Comparison of ENCODE assay signal across 15 cellular contexts in the genomic region with DNA sequence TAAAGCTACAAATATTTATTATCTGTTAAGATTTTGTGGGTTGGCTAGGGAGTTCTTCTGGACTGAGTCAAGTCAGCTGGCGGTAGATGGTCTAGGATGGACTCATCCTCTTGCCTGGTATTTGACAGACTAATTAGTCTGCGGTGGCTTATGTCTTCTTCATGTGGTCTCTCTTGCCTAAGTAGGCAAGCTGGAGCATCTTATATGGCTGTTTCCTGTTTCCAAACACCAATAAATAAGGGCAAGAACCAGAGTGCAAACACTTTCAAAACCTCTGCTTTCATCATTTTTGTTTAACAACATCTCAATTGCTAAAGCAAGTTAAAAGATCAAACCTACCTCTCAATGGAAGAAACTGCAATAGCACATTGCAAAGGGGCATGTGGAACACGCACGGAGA.
DNase-seq lines count a peak whose midpoint lies in the region; ATAC-seq and TF ChIP-seq lines count a peak whose summit lies in the region.
"Had no signal": no experiment of that assay in that cellular context is flagged by ENCODE, and none has a peak within 500 bp of the region (broad histone marks: within the 10 kb centered on the region; RNA-seq: fewer than 3 reads in every experiment).

No MANE protein-coding gene starts in this region.

- no peaks in the 10 kb centered on the region for H3K36me3 ChIP-seq in ovary

- no peak overlapping the region for H3K4me3 Mint-ChIP-seq in activated T-cell treated with anti-CD3 and anti-CD28 coated beads, Interleukin-2, amount 50 U/mL, for 4 hours
- H3K4me3 Mint-ChIP-seq: CD4-positive, alpha-beta memory T cell; T-helper 1 cell treated with Interleukin-12 subunit alpha and Interleukin-12 subunit beta and Interleukin-4 antibody, amounts not matched to agents 30 μg/mL and 1 μg/mL, for 36 hours had no signal

- H3K27ac ChIP-seq in ovary, result no peak overlapping the region

- TF ChIP-seq POLR2A in ovary (IDR thresholded peaks at IDR 0.05), result no peak

- WGBS in ovary, 3 donors, result 93 to 95% (median 95%) methylated on average over 4 of the region's 4 CpGs

- no peaks in the 10 kb centered on the region for H3K27me3 ChIP-seq in ovary

- H3K9me3 ChIP-seq in ovary, result no peaks in the 10 kb centered on the region

- H3K4me3 ChIP-seq in cardiac fibroblast (replicated peaks in 1 of 2; ENCODE audit: low read depth in 2 of 2, low read length in 2 of 2) (no peak overlapping the region), skeletal muscle cell (ENCODE audit: low read depth, low read length) (no peak overlapping the region), ovary (no peak overlapping the region)

- peak; percentile 90 for DNase-seq in GM04503 (ENCODE audit: low read depth)
- DNase-seq in NCI-H226, result peak; percentile 20
- peak; percentile 59 to 64 for DNase-seq in cardiac fibroblast (ENCODE audit: low read depth in 2 of 2)
- peak; percentile 46 for DNase-seq in skeletal muscle cell (ENCODE audit: low read depth)
- DNase-seq in activated effector memory CD4-positive, alpha-beta T cell treated with anti-CD3 and anti-CD28 coated beads, Interleukin-2, amount 50 U/mL, for 16 hours, result no peak
- DNase-seq in NCI-H526 treated with DMSO at 0.1 percent for 48 hours (lab: John Stamatoyannopoulos, UW), result no peak
- DNase-seq in ovary, result no peak
- no peak for DNase-seq in activated T-cell treated with anti-CD3 and anti-CD28 coated beads, Interleukin-2, amount 50 U/mL, for 4 hours
- DNase-seq: activated CD4-positive, alpha-beta T cell treated with anti-CD3 and anti-CD28 coated beads, Interleukin-2, amount 50 U/mL, for 1 hour; CD4-positive, alpha-beta memory T cell; cerebellar nuclear complex; NCI-H2029 treated with DMSO at 0.1 percent for 48 hours; substantia nigra had no signal

- no peak for ATAC-seq in activated T-cell treated with anti-CD3 and anti-CD28 coated beads, Interleukin-2, amount 50 U/mL, for 4 hours
- ATAC-seq: esophagus mucosa had no signal

- peaks cover 2% of the 10 kb centered on the region for H3K4me1 Mint-ChIP-seq in activated T-cell treated with anti-CD3 and anti-CD28 coated beads, Interleukin-2, amount 50 U/mL, for 4 hours (ENCODE audit: low read depth)

- no peak for TF ChIP-seq EP300 in ovary (IDR thresholded peaks at IDR 0.05)

- H3K9me3 Mint-ChIP-seq in activated T-cell treated with anti-CD3 and anti-CD28 coated beads, Interleukin-2, amount 50 U/mL, for 4 hours, result no peaks in the 10 kb centered on the region
- H3K9me3 Mint-ChIP-seq: CD4-positive, alpha-beta memory T cell had no signal

- no peaks in the 10 kb centered on the region for H3K27me3 Mint-ChIP-seq in activated T-cell treated with anti-CD3 and anti-CD28 coated beads, Interleukin-2, amount 50 U/mL, for 4 hours (ENCODE audit: low read depth)

- no peaks in the 10 kb centered on the region for H3K36me3 Mint-ChIP-seq in activated T-cell treated with anti-CD3 and anti-CD28 coated beads, Interleukin-2, amount 50 U/mL, for 4 hours (ENCODE audit: insufficient read depth)
- H3K36me3 Mint-ChIP-seq: CD4-positive, alpha-beta memory T cell had no signal

- no peak for TF ChIP-seq CTCF in cardiac fibroblast (IDR thresholded peaks at IDR 0.05; ENCODE audit: low read depth, low read length)
- TF ChIP-seq CTCF in ovary (IDR thresholded peaks at IDR 0.05), result no peak

- intact Hi-C loops in ovary (cut with DNase I), result no loop called here

- H3K4me1 ChIP-seq in ovary (ENCODE audit: insufficient read depth), result no peaks in the 10 kb centered on the region

Comparison
In these comparisons a context has a peak if more than half of its experiments do, and no peak if none do; other contexts are left out.
1. DNase-seq: peak in GM04503 (single experiment), NCI-H226 (single experiment), cardiac fibroblast (2 of 2) and skeletal muscle cell (single experiment); none in activated effector memory CD4-positive, alpha-beta T cell treated with anti-CD3 and anti-CD28 coated beads, Interleukin-2, amount 50 U/mL, for 16 hours (single experiment), NCI-H526 treated with DMSO at 0.1 percent for 48 hours (single experiment), ovary (0 of 5) and activated T-cell treated with anti-CD3 and anti-CD28 coated beads, Interleukin-2, amount 50 U/mL, for 4 hours (single experiment).